ENCODE assay signal across 1 cellular context in genomic region chr1:70327306-70328076, GRCh38.
TF ChIP-seq lines count a peak whose summit lies in the region.

No MANE protein-coding gene starts in this region.

TF ChIP-seq in endothelial cell of umbilical vein, 7 proteins besides CTCF, POLR2A, EP300 and RAD21:
- TF ChIP-seq FOS (IDR thresholded peaks at IDR 0.05; ENCODE audit: borderline replicate concordance, insufficient read depth, low read length) (peak; percentile 26), MYC (IDR thresholded peaks at IDR 0.05; ENCODE audit: low read depth, low read length) (no peak)
